ENCODE assay signal across 1 cellular context in genomic region chr20:32580970-32581838, GRCh38.
TF ChIP-seq lines count a peak whose summit lies in the region.

No MANE protein-coding gene starts in this region.

TF ChIP-seq in HepG2, 621 proteins besides CTCF, POLR2A, EP300 and RAD21 (continued from another document):
- TF ChIP-seq REST (IDR thresholded peaks at IDR 0.05; ENCODE audit: borderline replicate concordance in 1 of 2, low read depth in 1 of 2, low read length in 2 of 2) (no peak), PTBP1 (IDR thresholded peaks at IDR 0.05; ENCODE audit: low read depth, low read length, poor library complexity, severe bottlenecking) (no peak), LBX2 (CRISPR knock-in tag; IDR thresholded peaks at IDR 0.05; ENCODE audit: borderline replicate concordance) (no peak), ZNF580 (CRISPR knock-in tag; IDR thresholded peaks at IDR 0.05; ENCODE audit: borderline replicate concordance, low read depth) (0 out of 2 replicates have a peak, but pooled peaks have one; percentile 21), FOXO4 (CRISPR knock-in tag; conservative IDR thresholded peaks at IDR 0.05) (no peak), ZNF547 (CRISPR knock-in tag; IDR thresholded peaks at IDR 0.05) (peak; percentile 51; the same call in 1 of the 2 replicates), HES4 (CRISPR knock-in tag; IDR thresholded peaks at IDR 0.05; ENCODE audit: borderline replicate concordance) (no peak), ZNF136 (CRISPR knock-in tag; IDR thresholded peaks at IDR 0.05; ENCODE audit: low read depth) (no peak), MED13 (CRISPR knock-in tag; IDR thresholded peaks at IDR 0.05) (no peak), E2F1 (CRISPR knock-in tag; IDR thresholded peaks at IDR 0.05) (no peak), NKX3-1 (CRISPR knock-in tag; IDR thresholded peaks at IDR 0.05) (no peak), ZNF543 (CRISPR knock-in tag; IDR thresholded peaks at IDR 0.05) (no peak), NPAS2 (CRISPR knock-in tag; IDR thresholded peaks at IDR 0.05; ENCODE audit: borderline replicate concordance) (no peak), PAX8 (CRISPR knock-in tag; IDR thresholded peaks at IDR 0.05; ENCODE audit: borderline replicate concordance) (0 out of 2 replicates have a peak, but pooled peaks have one; percentile 28), SRSF1 (optimal IDR thresholded peaks at IDR 0.05; ENCODE audit: low read depth, low read length) (no peak), ZNF839 (CRISPR knock-in tag; IDR thresholded peaks at IDR 0.05; ENCODE audit: borderline replicate concordance) (no peak), NR2C2 (CRISPR knock-in tag; IDR thresholded peaks at IDR 0.05; ENCODE audit: borderline replicate concordance) (no peak), GPN1 (CRISPR knock-in tag; IDR thresholded peaks at IDR 0.05; ENCODE audit: borderline replicate concordance) (no peak), SETDB1 (CRISPR knock-in tag; IDR thresholded peaks at IDR 0.05; ENCODE audit: borderline replicate concordance) (no peak), NR1H2 (CRISPR knock-in tag; IDR thresholded peaks at IDR 0.05; ENCODE audit: borderline replicate concordance, low read depth) (no peak), ZSCAN22 (CRISPR knock-in tag; IDR thresholded peaks at IDR 0.05) (no peak), ZNF335 (CRISPR knock-in tag; IDR thresholded peaks at IDR 0.05) (no peak), STAG1 (CRISPR knock-in tag; IDR thresholded peaks at IDR 0.05) (no peak), TEF (CRISPR knock-in tag; IDR thresholded peaks at IDR 0.05) (no peak), PBX3 (CRISPR knock-in tag; IDR thresholded peaks at IDR 0.05; ENCODE audit: borderline replicate concordance) (no peak), MIER3 (CRISPR knock-in tag; IDR thresholded peaks at IDR 0.05; ENCODE audit: borderline replicate concordance) (no peak), BATF2 (CRISPR knock-in tag; IDR thresholded peaks at IDR 0.05) (no peak), ARHGAP35 (CRISPR knock-in tag; IDR thresholded peaks at IDR 0.05; ENCODE audit: borderline replicate concordance) (no peak), ZNF264 (CRISPR knock-in tag; IDR thresholded peaks at IDR 0.05) (no peak), SIX1 (CRISPR knock-in tag; IDR thresholded peaks at IDR 0.05; ENCODE audit: borderline replicate concordance) (peak; percentile 34; the same call in 1 of the 2 replicates), CAMTA2 (CRISPR knock-in tag; IDR thresholded peaks at IDR 0.05; ENCODE audit: borderline replicate concordance) (no peak), SP2 (CRISPR knock-in tag; IDR thresholded peaks at IDR 0.05) (no peak), CC2D1A (CRISPR knock-in tag; IDR thresholded peaks at IDR 0.05) (no peak)
- TF ChIP-seq, protein P1, sequence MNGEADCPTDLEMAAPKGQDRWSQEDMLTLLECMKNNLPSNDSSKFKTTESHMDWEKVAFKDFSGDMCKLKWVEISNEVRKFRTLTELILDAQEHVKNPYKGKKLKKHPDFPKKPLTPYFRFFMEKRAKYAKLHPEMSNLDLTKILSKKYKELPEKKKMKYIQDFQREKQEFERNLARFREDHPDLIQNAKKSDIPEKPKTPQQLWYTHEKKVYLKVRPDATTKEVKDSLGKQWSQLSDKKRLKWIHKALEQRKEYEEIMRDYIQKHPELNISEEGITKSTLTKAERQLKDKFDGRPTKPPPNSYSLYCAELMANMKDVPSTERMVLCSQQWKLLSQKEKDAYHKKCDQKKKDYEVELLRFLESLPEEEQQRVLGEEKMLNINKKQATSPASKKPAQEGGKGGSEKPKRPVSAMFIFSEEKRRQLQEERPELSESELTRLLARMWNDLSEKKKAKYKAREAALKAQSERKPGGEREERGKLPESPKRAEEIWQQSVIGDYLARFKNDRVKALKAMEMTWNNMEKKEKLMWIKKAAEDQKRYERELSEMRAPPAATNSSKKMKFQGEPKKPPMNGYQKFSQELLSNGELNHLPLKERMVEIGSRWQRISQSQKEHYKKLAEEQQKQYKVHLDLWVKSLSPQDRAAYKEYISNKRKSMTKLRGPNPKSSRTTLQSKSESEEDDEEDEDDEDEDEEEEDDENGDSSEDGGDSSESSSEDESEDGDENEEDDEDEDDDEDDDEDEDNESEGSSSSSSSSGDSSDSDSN (CRISPR knock-in tag; IDR thresholded peaks at IDR 0.05), result peak; percentile 57; the same call in 1 of the 2 replicates
- TF ChIP-seq, protein P2, sequence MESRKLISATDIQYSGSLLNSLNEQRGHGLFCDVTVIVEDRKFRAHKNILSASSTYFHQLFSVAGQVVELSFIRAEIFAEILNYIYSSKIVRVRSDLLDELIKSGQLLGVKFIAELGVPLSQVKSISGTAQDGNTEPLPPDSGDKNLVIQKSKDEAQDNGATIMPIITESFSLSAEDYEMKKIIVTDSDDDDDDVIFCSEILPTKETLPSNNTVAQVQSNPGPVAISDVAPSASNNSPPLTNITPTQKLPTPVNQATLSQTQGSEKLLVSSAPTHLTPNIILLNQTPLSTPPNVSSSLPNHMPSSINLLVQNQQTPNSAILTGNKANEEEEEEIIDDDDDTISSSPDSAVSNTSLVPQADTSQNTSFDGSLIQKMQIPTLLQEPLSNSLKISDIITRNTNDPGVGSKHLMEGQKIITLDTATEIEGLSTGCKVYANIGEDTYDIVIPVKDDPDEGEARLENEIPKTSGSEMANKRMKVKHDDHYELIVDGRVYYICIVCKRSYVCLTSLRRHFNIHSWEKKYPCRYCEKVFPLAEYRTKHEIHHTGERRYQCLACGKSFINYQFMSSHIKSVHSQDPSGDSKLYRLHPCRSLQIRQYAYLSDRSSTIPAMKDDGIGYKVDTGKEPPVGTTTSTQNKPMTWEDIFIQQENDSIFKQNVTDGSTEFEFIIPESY (CRISPR knock-in tag; IDR thresholded peaks at IDR 0.05), result no peak
